Comparison of ENCODE assay signal across 12 cellular contexts in the genomic region with DNA sequence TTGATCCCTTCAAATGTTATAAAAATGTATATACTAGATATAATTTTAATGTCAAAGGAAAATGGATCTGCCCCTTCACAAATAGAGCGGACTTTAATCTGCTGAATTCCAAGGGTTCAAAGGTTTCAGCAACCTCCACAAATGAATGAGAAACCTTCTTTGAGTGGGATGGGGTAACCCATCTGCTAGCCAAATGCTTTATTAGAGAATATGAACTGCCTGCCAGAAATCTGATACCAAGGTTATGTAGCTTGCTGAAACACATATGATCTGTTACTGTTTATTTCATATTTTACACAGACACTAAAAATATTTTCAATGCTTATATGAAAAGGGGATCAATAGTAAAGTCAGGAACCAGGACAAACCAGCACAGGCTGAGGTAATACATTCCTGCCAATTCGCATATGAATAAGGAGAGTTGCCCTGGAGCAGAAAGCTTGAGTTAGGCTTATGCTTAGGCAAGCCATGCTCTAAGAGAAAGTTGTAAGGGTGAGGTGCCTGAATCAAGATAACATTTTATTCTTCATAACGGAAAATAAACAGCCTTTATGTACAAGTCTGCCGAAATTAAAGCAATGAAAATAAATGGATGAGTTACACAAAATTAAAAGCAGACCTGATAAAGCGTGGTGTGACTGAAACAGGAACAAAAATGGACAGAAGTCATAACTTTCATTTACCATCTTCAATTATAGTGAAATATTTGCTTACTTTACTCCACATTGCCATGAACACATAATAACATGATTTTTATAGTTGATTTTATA. TPM values are rescaled to one million over a fixed set of nuclear protein-coding genes. Genes with fewer than 3 reads are reported as not detected.
DNase-seq lines count a peak whose midpoint lies in the region; ATAC-seq, FAIRE-seq and TF ChIP-seq lines count a peak whose summit lies in the region.
"Had no signal": no experiment of that assay in that cellular context is flagged by ENCODE, and none has a peak within 500 bp of the region (broad histone marks: within the 10 kb centered on the region; RNA-seq: fewer than 3 reads in every experiment).

No MANE protein-coding gene starts in this region.

- DNase-seq in AG10803 (ENCODE audit: low read depth) (peak; percentile 41), bronchial epithelial cell (ENCODE audit: low read depth) (peak; percentile 33), 8988T (no peak)
- no peak for DNase-seq in stimulated activated CD4-positive, alpha-beta T cell treated with anti-CD3 and anti-CD28 coated beads, Interleukin-15, amount 100 ng/mL, for 24 hours
- DNase-seq: dorsolateral prefrontal cortex; immature natural killer cell; MM.1S; stimulated activated CD4-positive, alpha-beta T cell treated with anti-CD3 and anti-CD28 coated beads, Interleukin-12 subunit alpha, Interleukin-12 subunit beta, amount 100 ng/mL, for 4 hours had no signal

- peak overlapping the region; percentile 37; the same call in 1 of the 2 replicates for H3K27ac ChIP-seq in HUES6 (ENCODE audit: low read depth, low read length)
- H3K27ac ChIP-seq: dorsolateral prefrontal cortex had no signal

- ATAC-seq in GM21515 (IDR thresholded peaks at IDR 0.05; ENCODE audit: unreplicated experiment), result no peak
- no peak for ATAC-seq in GM18519 (IDR thresholded peaks at IDR 0.05; ENCODE audit: low FRiP score, unreplicated experiment)

- H3K27me3 ChIP-seq in HUES6 (ENCODE audit: control insufficient read depth, insufficient read depth, low read length) (no peaks in the 10 kb centered on the region), bronchial epithelial cell (ENCODE audit: control insufficient read depth, insufficient read depth, low read length) (no peaks in the 10 kb centered on the region)
- H3K27me3 ChIP-seq: dorsolateral prefrontal cortex had no signal

- H3K4me3 ChIP-seq in AG10803 (ENCODE audit: low read length) (no peak overlapping the region), HUES6 (ENCODE audit: low read depth, low read length) (peak overlapping the region; percentile 27; the same call in 1 of the 2 replicates), bronchial epithelial cell (ENCODE audit: low read depth, low read length) (no peak overlapping the region)
- H3K4me3 ChIP-seq: dorsolateral prefrontal cortex had no signal

- H3K36me3 ChIP-seq in HUES6 (ENCODE audit: control insufficient read depth, insufficient read depth, low read length) (no peaks in the 10 kb centered on the region), bronchial epithelial cell (ENCODE audit: control insufficient read depth, insufficient read depth, low read length) (no peaks in the 10 kb centered on the region)

- no peaks in the 10 kb centered on the region; the same call in 1 of the 2 replicates for H3K9me3 ChIP-seq in HUES6 (ENCODE audit: control insufficient read depth, insufficient read depth, low read depth, low read length)

- H3K9ac ChIP-seq in HUES6 (ENCODE audit: low read length), result no peak overlapping the region

- no peak for FAIRE-seq in bronchial epithelial cell (lab: Jason Lieb, UNC)
- peak; percentile 13 for FAIRE-seq in islet of Langerhans (lab: Jason Lieb, UNC)

- H3K4me1 ChIP-seq in HUES6 (ENCODE audit: control insufficient read depth, insufficient read depth, low read length), result peaks cover 25% of the 10 kb centered on the region

- no peak for TF ChIP-seq CTCF in AG10803 (conservative IDR thresholded peaks at IDR 0.05; ENCODE audit: low read length)
- no peak for TF ChIP-seq CTCF in bronchial epithelial cell (IDR thresholded peaks at IDR 0.05; ENCODE audit: insufficient read depth, low read length, severe bottlenecking)

RNA-seq across cellular contexts. Expression of a gene that starts 26.5 kb away (rescaled TPM):
- total RNA-seq in bronchial epithelial cell, result 36.6 and 45.3 TPM in 2 replicates

Comparison
In these comparisons a context has a peak if more than half of its experiments do, and no peak if none do; other contexts are left out.
1. DNase-seq: peak in AG10803 (single experiment) and bronchial epithelial cell (single experiment); none in stimulated activated CD4-positive, alpha-beta T cell treated with anti-CD3 and anti-CD28 coated beads, Interleukin-15, amount 100 ng/mL, for 24 hours (single experiment) and 8988T (single experiment).